Comparison of ENCODE assay signal across 4 cellular contexts in genomic region chr17:19145471-19145870, GRCh38. TPM values are rescaled to one million over a fixed set of nuclear protein-coding genes. Genes with fewer than 3 reads are reported as not detected.
"Had no signal": no experiment of that assay in that cellular context is flagged by ENCODE, and none has a peak within 500 bp of the region (broad histone marks: within the 10 kb centered on the region; RNA-seq: fewer than 3 reads in every experiment).

No MANE protein-coding gene starts in this region.

RNA-seq across cellular contexts. Expression of gene GRAPL, which starts 18.1 kb away (rescaled TPM):
- total RNA-seq: chondrocyte, epithelial cell of proximal tubule, foreskin keratinocyte had no signal
- polyA plus RNA-seq: fibroblast of lung, foreskin keratinocyte had no signal
